In the genomic region with DNA sequence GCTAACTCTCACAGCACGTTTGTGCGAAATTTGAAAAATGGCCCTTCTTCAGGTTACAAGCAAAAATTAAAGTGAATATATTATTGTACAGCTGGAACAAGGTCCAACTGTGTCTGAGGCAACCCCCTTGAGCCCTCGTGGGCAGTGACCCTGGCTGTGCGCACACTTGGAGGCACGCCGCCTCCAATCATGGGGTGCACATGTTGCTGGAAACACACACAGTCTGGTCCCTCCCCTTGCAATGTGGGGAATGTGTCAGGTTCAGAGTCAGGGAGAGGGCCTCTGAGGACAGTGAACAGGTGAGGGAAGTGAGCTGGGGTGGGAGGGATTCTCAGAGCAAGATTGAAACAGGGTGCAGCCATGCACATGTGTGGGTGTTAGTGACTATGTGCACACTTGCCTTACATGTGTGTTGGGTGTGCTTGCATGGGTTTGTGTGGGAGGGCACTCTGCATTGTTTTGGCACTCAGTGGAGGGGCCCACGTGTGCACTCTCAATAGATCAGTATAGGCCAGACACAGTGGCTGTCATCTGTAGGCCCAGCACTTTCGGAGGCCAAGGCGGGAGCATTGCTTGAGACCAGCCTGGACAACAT, we compare ENCODE assay signal across 24 cellular contexts. TPM values are rescaled to one million over a fixed set of nuclear protein-coding genes. Genes with fewer than 3 reads are reported as not detected.
"Had no signal": no experiment of that assay in that cellular context is flagged by ENCODE, and none has a peak within 500 bp of the region (broad histone marks: within the 10 kb centered on the region; RNA-seq: fewer than 3 reads in every experiment).

No MANE protein-coding gene starts in this region.

- H3K4me1 Mint-ChIP-seq: activated naive CD8-positive, alpha-beta T cell treated with anti-CD3 and anti-CD28 coated beads, Interleukin-2, amount 50 U/mL, for 24 hours; central memory CD8-positive, alpha-beta T cell; stimulated activated effector memory CD8-positive, alpha-beta T cell treated with anti-CD3 and anti-CD28 coated beads, Interleukin-12 subunit alpha, Interleukin-12 subunit beta, amount 100 ng/mL, for 72 hours had no signal

- H3K36me3 Mint-ChIP-seq: activated naive CD4-positive, alpha-beta T cell treated with anti-CD3 and anti-CD28 coated beads, Interleukin-2, amount 10 ng/mL, durations not matched to agents 7 days and 5 days; stimulated activated effector memory CD8-positive, alpha-beta T cell treated with anti-CD3 and anti-CD28 coated beads, Interleukin-12 subunit alpha, Interleukin-12 subunit beta, amount 100 ng/mL, for 72 hours had no signal

- ATAC-seq: activated CD8-positive, alpha-beta T cell treated with anti-CD3 and anti-CD28 coated beads, Interleukin-2, amount 10 ng/mL, durations not matched to agents 7 days and 5 days; activated naive CD8-positive, alpha-beta T cell treated with anti-CD3 and anti-CD28 coated beads, Interleukin-2, amount 50 U/mL, for 24 hours; activated T-cell treated with anti-CD3 and anti-CD28 coated beads, Interleukin-2, amount 50 U/mL, for 4 hours; stimulated activated effector memory CD8-positive, alpha-beta T cell treated with anti-CD3 and anti-CD28 coated beads, Interleukin-12 subunit alpha, Interleukin-12 subunit beta, amount 100 ng/mL, for 72 hours; upper lobe of right lung had no signal

- H3K36me3 ChIP-seq: brain microvascular endothelial cell, colonic mucosa, prostate gland, upper lobe of right lung had no signal

- H3K4me1 ChIP-seq: colonic mucosa, prostate gland, sigmoid colon had no signal

- H3K4me3 Mint-ChIP-seq: activated CD4-positive, alpha-beta T cell treated with anti-CD3 and anti-CD28 coated beads, Interleukin-2, amount 10 ng/mL, durations not matched to agents 7 days and 5 days; activated CD8-positive, alpha-beta T cell treated with anti-CD3 and anti-CD28 coated beads, Interleukin-2, amount 10 ng/mL, durations not matched to agents 7 days and 5 days; activated naive CD4-positive, alpha-beta T cell treated with anti-CD3 and anti-CD28 coated beads, Interleukin-2, amount 10 ng/mL, durations not matched to agents 7 days and 5 days; activated naive CD8-positive, alpha-beta T cell treated with anti-CD3 and anti-CD28 coated beads, Interleukin-2, amount 50 U/mL, for 24 hours; activated T-cell treated with anti-CD3 and anti-CD28 coated beads, Interleukin-2, amount 50 U/mL, for 4 hours; central memory CD8-positive, alpha-beta T cell; neural crest cell; stimulated activated effector memory CD8-positive, alpha-beta T cell treated with anti-CD3 and anti-CD28 coated beads, Interleukin-12 subunit alpha, Interleukin-12 subunit beta, amount 100 ng/mL, for 72 hours had no signal

- H3K9me3 ChIP-seq: colonic mucosa, prostate gland, sigmoid colon, thoracic aorta, upper lobe of right lung had no signal

- H3K27me3 ChIP-seq: brain microvascular endothelial cell, colonic mucosa, sigmoid colon, upper lobe of right lung had no signal

- DNase-seq: activated CD4-positive, alpha-beta T cell treated with anti-CD3 and anti-CD28 coated beads, Interleukin-2, amount 10 ng/mL, durations not matched to agents 7 days and 5 days; activated CD4-positive, CD25-positive, alpha-beta regulatory T cell; activated CD8-positive, alpha-beta T cell treated with anti-CD3 and anti-CD28 coated beads, Interleukin-2, amount 10 ng/mL, durations not matched to agents 7 days and 5 days; activated effector memory CD4-positive, alpha-beta T cell treated with Interleukin-2 at 50 U/mL for 16 hours; activated naive CD4-positive, alpha-beta T cell treated with anti-CD3 and anti-CD28 coated beads, Interleukin-2, amount 10 ng/mL, durations not matched to agents 7 days and 5 days; activated naive CD8-positive, alpha-beta T cell treated with anti-CD3 and anti-CD28 coated beads, Interleukin-2, amount 50 U/mL, for 24 hours; activated T-cell treated with anti-CD3 and anti-CD28 coated beads, Interleukin-2, amount 50 U/mL, for 4 hours; anterior cingulate cortex; brain microvascular endothelial cell; colonic mucosa; erythroblast; foreskin melanocyte; kidney glomerular epithelial cell; sigmoid colon; stimulated activated CD4-positive, alpha-beta T cell treated with anti-CD3 and anti-CD28 coated beads, Interleukin-4, amount 100 ng/mL, for 24 hours; T-helper 1 cell; T-helper 9 cell; upper lobe of right lung had no signal

- H3K27ac ChIP-seq: brain microvascular endothelial cell, colonic mucosa, prostate gland, sigmoid colon, thoracic aorta, upper lobe of right lung had no signal

- H3K27me3 Mint-ChIP-seq: activated CD4-positive, alpha-beta T cell treated with anti-CD3 and anti-CD28 coated beads, Interleukin-2, amount 10 ng/mL, durations not matched to agents 7 days and 5 days; activated naive CD8-positive, alpha-beta T cell treated with anti-CD3 and anti-CD28 coated beads, Interleukin-2, amount 50 U/mL, for 24 hours; central memory CD8-positive, alpha-beta T cell had no signal

- H3K4me3 ChIP-seq: colonic mucosa, lung, prostate gland, sigmoid colon, thoracic aorta, upper lobe of right lung had no signal

- H3K9me3 Mint-ChIP-seq: activated CD4-positive, alpha-beta T cell treated with anti-CD3 and anti-CD28 coated beads, Interleukin-2, amount 10 ng/mL, durations not matched to agents 7 days and 5 days; activated naive CD4-positive, alpha-beta T cell treated with anti-CD3 and anti-CD28 coated beads, Interleukin-2, amount 10 ng/mL, durations not matched to agents 7 days and 5 days; activated naive CD8-positive, alpha-beta T cell treated with anti-CD3 and anti-CD28 coated beads, Interleukin-2, amount 50 U/mL, for 24 hours; activated T-cell treated with anti-CD3 and anti-CD28 coated beads, Interleukin-2, amount 50 U/mL, for 4 hours; central memory CD8-positive, alpha-beta T cell; neural crest cell; stimulated activated effector memory CD8-positive, alpha-beta T cell treated with anti-CD3 and anti-CD28 coated beads, Interleukin-12 subunit alpha, Interleukin-12 subunit beta, amount 100 ng/mL, for 72 hours had no signal

- H3K27ac Mint-ChIP-seq: activated CD4-positive, alpha-beta T cell treated with anti-CD3 and anti-CD28 coated beads, Interleukin-2, amount 10 ng/mL, durations not matched to agents 7 days and 5 days; activated CD8-positive, alpha-beta T cell treated with anti-CD3 and anti-CD28 coated beads, Interleukin-2, amount 10 ng/mL, durations not matched to agents 7 days and 5 days; activated naive CD4-positive, alpha-beta T cell treated with anti-CD3 and anti-CD28 coated beads, Interleukin-2, amount 10 ng/mL, durations not matched to agents 7 days and 5 days; activated naive CD8-positive, alpha-beta T cell treated with anti-CD3 and anti-CD28 coated beads, Interleukin-2, amount 50 U/mL, for 24 hours; stimulated activated effector memory CD8-positive, alpha-beta T cell treated with anti-CD3 and anti-CD28 coated beads, Interleukin-12 subunit alpha, Interleukin-12 subunit beta, amount 100 ng/mL, for 72 hours had no signal

RNA-seq across cellular contexts. Expression of a gene that starts 9.6 kb away (rescaled TPM):
- total RNA-seq: activated CD8-positive, alpha-beta T cell treated with anti-CD3 and anti-CD28 coated beads, Interleukin-2, amount 10 ng/mL, durations not matched to agents 7 days and 5 days had no signal
